ENCODE assay signal across 1 cellular context in the genomic region with DNA sequence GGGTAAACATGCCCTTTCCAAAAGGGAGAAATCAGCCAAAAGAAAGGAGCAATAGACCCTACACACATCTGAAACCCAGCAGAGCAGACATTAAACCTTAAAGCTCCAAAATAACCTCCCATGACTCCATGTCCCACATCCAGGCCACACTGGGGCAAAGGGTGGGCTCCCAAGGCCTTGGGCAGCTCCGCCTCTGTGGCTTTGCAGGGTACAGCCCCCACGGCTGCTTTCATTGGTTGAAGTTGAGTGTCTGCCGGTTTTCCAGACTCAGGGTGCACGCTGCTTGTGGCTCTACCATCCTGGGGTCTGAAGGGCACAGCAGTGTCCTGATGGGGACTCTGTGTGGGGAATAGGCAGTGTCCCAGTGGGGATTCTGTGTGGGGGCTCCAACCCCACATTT.
TF ChIP-seq lines count a peak whose summit lies in the region.

No MANE protein-coding gene starts in this region.

TF ChIP-seq in H1, 55 proteins besides CTCF, POLR2A, EP300 and RAD21:
- TF ChIP-seq, protein P1, sequence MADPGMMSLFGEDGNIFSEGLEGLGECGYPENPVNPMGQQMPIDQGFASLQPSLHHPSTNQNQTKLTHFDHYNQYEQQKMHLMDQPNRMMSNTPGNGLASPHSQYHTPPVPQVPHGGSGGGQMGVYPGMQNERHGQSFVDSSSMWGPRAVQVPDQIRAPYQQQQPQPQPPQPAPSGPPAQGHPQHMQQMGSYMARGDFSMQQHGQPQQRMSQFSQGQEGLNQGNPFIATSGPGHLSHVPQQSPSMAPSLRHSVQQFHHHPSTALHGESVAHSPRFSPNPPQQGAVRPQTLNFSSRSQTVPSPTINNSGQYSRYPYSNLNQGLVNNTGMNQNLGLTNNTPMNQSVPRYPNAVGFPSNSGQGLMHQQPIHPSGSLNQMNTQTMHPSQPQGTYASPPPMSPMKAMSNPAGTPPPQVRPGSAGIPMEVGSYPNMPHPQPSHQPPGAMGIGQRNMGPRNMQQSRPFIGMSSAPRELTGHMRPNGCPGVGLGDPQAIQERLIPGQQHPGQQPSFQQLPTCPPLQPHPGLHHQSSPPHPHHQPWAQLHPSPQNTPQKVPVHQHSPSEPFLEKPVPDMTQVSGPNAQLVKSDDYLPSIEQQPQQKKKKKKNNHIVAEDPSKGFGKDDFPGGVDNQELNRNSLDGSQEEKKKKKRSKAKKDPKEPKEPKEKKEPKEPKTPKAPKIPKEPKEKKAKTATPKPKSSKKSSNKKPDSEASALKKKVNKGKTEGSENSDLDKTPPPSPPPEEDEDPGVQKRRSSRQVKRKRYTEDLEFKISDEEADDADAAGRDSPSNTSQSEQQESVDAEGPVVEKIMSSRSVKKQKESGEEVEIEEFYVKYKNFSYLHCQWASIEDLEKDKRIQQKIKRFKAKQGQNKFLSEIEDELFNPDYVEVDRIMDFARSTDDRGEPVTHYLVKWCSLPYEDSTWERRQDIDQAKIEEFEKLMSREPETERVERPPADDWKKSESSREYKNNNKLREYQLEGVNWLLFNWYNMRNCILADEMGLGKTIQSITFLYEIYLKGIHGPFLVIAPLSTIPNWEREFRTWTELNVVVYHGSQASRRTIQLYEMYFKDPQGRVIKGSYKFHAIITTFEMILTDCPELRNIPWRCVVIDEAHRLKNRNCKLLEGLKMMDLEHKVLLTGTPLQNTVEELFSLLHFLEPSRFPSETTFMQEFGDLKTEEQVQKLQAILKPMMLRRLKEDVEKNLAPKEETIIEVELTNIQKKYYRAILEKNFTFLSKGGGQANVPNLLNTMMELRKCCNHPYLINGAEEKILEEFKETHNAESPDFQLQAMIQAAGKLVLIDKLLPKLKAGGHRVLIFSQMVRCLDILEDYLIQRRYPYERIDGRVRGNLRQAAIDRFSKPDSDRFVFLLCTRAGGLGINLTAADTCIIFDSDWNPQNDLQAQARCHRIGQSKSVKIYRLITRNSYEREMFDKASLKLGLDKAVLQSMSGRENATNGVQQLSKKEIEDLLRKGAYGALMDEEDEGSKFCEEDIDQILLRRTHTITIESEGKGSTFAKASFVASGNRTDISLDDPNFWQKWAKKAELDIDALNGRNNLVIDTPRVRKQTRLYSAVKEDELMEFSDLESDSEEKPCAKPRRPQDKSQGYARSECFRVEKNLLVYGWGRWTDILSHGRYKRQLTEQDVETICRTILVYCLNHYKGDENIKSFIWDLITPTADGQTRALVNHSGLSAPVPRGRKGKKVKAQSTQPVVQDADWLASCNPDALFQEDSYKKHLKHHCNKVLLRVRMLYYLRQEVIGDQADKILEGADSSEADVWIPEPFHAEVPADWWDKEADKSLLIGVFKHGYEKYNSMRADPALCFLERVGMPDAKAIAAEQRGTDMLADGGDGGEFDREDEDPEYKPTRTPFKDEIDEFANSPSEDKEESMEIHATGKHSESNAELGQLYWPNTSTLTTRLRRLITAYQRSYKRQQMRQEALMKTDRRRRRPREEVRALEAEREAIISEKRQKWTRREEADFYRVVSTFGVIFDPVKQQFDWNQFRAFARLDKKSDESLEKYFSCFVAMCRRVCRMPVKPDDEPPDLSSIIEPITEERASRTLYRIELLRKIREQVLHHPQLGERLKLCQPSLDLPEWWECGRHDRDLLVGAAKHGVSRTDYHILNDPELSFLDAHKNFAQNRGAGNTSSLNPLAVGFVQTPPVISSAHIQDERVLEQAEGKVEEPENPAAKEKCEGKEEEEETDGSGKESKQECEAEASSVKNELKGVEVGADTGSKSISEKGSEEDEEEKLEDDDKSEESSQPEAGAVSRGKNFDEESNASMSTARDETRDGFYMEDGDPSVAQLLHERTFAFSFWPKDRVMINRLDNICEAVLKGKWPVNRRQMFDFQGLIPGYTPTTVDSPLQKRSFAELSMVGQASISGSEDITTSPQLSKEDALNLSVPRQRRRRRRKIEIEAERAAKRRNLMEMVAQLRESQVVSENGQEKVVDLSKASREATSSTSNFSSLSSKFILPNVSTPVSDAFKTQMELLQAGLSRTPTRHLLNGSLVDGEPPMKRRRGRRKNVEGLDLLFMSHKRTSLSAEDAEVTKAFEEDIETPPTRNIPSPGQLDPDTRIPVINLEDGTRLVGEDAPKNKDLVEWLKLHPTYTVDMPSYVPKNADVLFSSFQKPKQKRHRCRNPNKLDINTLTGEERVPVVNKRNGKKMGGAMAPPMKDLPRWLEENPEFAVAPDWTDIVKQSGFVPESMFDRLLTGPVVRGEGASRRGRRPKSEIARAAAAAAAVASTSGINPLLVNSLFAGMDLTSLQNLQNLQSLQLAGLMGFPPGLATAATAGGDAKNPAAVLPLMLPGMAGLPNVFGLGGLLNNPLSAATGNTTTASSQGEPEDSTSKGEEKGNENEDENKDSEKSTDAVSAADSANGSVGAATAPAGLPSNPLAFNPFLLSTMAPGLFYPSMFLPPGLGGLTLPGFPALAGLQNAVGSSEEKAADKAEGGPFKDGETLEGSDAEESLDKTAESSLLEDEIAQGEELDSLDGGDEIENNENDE (IDR thresholded peaks at IDR 0.05; ENCODE audit: insufficient replicate concordance, low read length), result no peak
- no peak for TF ChIP-seq MAFK (IDR thresholded peaks at IDR 0.05; ENCODE audit: low read depth, low read length)
- no peak for TF ChIP-seq SIX5 (IDR thresholded peaks at IDR 0.05; ENCODE audit: low read depth, low read length)
- TF ChIP-seq POLR2AphosphoS5 (IDR thresholded peaks at IDR 0.05; ENCODE audit: low read depth, low read length), result no peak
- no peak for TF ChIP-seq HDAC6 (IDR thresholded peaks at IDR 0.05; ENCODE audit: low read depth, low read length)
TF ChIP-seq in H1: peak in this region for 0.
